ENCODE assay signal across 20 cellular contexts in the genomic region with DNA sequence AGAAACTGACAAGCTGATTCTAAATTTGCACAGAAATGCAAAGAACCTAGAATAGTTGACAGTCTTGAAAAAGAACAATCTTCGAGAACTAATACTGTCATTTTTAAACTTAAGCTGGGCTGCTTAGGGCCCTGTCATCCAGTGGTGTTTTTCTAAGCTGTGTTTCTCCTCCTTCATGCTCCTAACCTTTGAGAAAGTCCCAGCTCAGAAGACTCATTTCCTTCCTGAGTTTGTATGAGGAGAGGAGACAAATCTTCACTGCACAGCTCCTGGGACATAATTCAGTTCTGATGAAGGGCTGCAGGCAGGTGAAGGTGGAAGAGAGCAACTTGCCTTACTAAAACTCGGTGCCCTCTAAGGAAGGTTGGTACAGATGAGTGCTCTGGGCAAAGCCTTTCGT.
DNase-seq lines count a peak whose midpoint lies in the region; ATAC-seq and TF ChIP-seq lines count a peak whose summit lies in the region.
"Had no signal": no experiment of that assay in that cellular context is flagged by ENCODE, and none has a peak within 500 bp of the region (broad histone marks: within the 10 kb centered on the region; RNA-seq: fewer than 3 reads in every experiment).

No MANE protein-coding gene starts in this region.

- BruUV-seq in IMR-90 (replicated peaks; lab: Mats Ljungman, UMichigan): no TSS peak

- no peak overlapping the region for H4K8ac ChIP-seq in IMR-90 (ENCODE audit: low read depth in 2 of 2, low read length in 2 of 2)
- H4K8ac ChIP-seq in mesenchymal stem cell (ENCODE audit: low read length): no peak overlapping the region

- intact Hi-C loops in IMR-90 (cut with micrococcal nuclease): loop anchor here (10.0 kb wide), 1 partner anchor 492 kb away; no protein-coding TSS in a partner anchor

- dilution Hi-C loops in IMR-90 (cut with HindIII; ENCODE audit: low sequenced_read_pairs, unreplicated experiment): no loop called here

- H3K4me3 Mint-ChIP-seq in activated naive CD8-positive, alpha-beta T cell treated with anti-CD3 and anti-CD28 coated beads, Interleukin-2, amount 50 U/mL, for 24 hours: no peak overlapping the region
- H3K4me3 Mint-ChIP-seq in activated naive CD8-positive, alpha-beta T cell treated with anti-CD3 and anti-CD28 coated beads for 36 hours: no peak overlapping the region
- H3K4me3 Mint-ChIP-seq in stimulated activated memory B cell treated with anti-CD40 and anti-IgM and Interleukin-4, amounts not matched to agents 10 μg/mL and 1 μg/mL and 100 μg/mL, for 72 hours: no peak overlapping the region
- H3K4me3 Mint-ChIP-seq: CD4-positive, alpha-beta T cell; HFFc6 had no signal

- no peak for TF ChIP-seq POLR2A in IMR-90 (IDR thresholded peaks at IDR 0.05; ENCODE audit: low read depth, low read length)

- H2BK15ac ChIP-seq in IMR-90 (ENCODE audit: low read depth, low read length): peak overlapping the region; percentile 18; the same call in 1 of the 3 replicates
- H2BK15ac ChIP-seq in mesenchymal stem cell (ENCODE audit: low read depth, poor library complexity, severe bottlenecking): no peak overlapping the region

- no peak overlapping the region for H3K27ac Mint-ChIP-seq in activated naive CD8-positive, alpha-beta T cell treated with anti-CD3 and anti-CD28 coated beads, Interleukin-2, amount 50 U/mL, for 24 hours
- H3K27ac Mint-ChIP-seq in activated naive CD8-positive, alpha-beta T cell treated with anti-CD3 and anti-CD28 coated beads for 36 hours: no peak overlapping the region
- peak overlapping the region; percentile 33 for H3K27ac Mint-ChIP-seq in stimulated activated memory B cell treated with anti-CD40 and anti-IgM and Interleukin-4, amounts not matched to agents 10 μg/mL and 1 μg/mL and 100 μg/mL, for 72 hours
- H3K27ac Mint-ChIP-seq: CD4-positive, alpha-beta T cell; HFFc6 had no signal

- H3K27me3 Mint-ChIP-seq in activated naive CD8-positive, alpha-beta T cell treated with anti-CD3 and anti-CD28 coated beads, Interleukin-2, amount 50 U/mL, for 24 hours: peaks cover 3% of the 10 kb centered on the region
- H3K27me3 Mint-ChIP-seq in activated naive CD8-positive, alpha-beta T cell treated with anti-CD3 and anti-CD28 coated beads for 36 hours: no peaks in the 10 kb centered on the region
- H3K27me3 Mint-ChIP-seq in stimulated activated memory B cell treated with anti-CD40 and anti-IgM and Interleukin-4, amounts not matched to agents 10 μg/mL and 1 μg/mL and 100 μg/mL, for 72 hours: no peaks in the 10 kb centered on the region
- H3K27me3 Mint-ChIP-seq: CD4-positive, alpha-beta T cell had no signal

- H3K79me1 ChIP-seq in IMR-90 (ENCODE audit: low read depth in 1 of 2, low read length in 2 of 2): no peaks in the 10 kb centered on the region
- H3K79me1 ChIP-seq in mesenchymal stem cell (replicated peaks; ENCODE audit: low read length, poor library complexity, severe bottlenecking): no peaks in the 10 kb centered on the region

- H4K5ac ChIP-seq in IMR-90 (ENCODE audit: low read depth, low read length): peak overlapping the region; percentile 42

- in situ Hi-C loops in IMR-90 (cut with MboI; ENCODE audit: low sequenced_read_pairs): no loop called here

- POLR2A ChIA-PET in IMR-90 (lab: Charles Lee; ENCODE audit: unreplicated experiment): no interaction called here

- no peak overlapping the region for H3K4me2 ChIP-seq in IMR-90 (ENCODE audit: low read depth, low read length)
- no peak overlapping the region for H3K4me2 ChIP-seq in mesenchymal stem cell (ENCODE audit: low read length, poor library complexity, severe bottlenecking)

- H3K36me3 ChIP-seq in IMR-90 (ENCODE audit: control insufficient read depth, insufficient read depth, low read length): no peaks in the 10 kb centered on the region
- H3K36me3 ChIP-seq in mesenchymal stem cell (ENCODE audit: control insufficient read depth in 1 of 2, insufficient read depth in 2 of 2, low read depth in 1 of 2, low read length in 2 of 2): no peaks in the 10 kb centered on the region
- H3K36me3 ChIP-seq: BE2C had no signal

- no CpG with 5 or more reads among the region's 3 CpGs for WGBS in IMR-90 (ENCODE audit: extremely low coverage in 2 of 2, insufficient read length in 1 of 2), 2 experiments
- WGBS in mesenchymal stem cell: 95% methylated on average over 3 of the region's 3 CpGs

- no peak overlapping the region for H3K56ac ChIP-seq in IMR-90 (ENCODE audit: extremely low read depth, insufficient read depth, low read length)

- CTCF ChIA-PET in IMR-90 (lab: Yijun Ruan, JAX): interaction anchor here (0.5 to 1.4 kb wide), 2 partner anchors 12 to 13 kb away, joined by 3 read pairs; no protein-coding TSS in a partner anchor

- peak overlapping the region; percentile 51 for H2BK12ac ChIP-seq in mesenchymal stem cell (ENCODE audit: low read length in 2 of 2)

- H3K9me3 ChIP-seq in IMR-90 (ENCODE audit: control insufficient read depth, insufficient read depth, low read length) (peaks cover 4% of the 10 kb centered on the region; the same call in 1 of the 2 replicates), mesenchymal stem cell (ENCODE audit: control insufficient read depth, low read length) (no peaks in the 10 kb centered on the region)
- H3K9me3 ChIP-seq: BE2C had no signal

- H2AFZ ChIP-seq in IMR-90 (replicated peaks; ENCODE audit: low read length, poor library complexity) (peak overlapping the region; percentile 40), mesenchymal stem cell (ENCODE audit: low read depth, low read length) (no peak overlapping the region)

- no peak for TF ChIP-seq RAD21 in IMR-90 (IDR thresholded peaks at IDR 0.05; ENCODE audit: low read length)

- ATAC-seq in activated naive CD8-positive, alpha-beta T cell treated with anti-CD3 and anti-CD28 coated beads, Interleukin-2, amount 50 U/mL, for 24 hours: peak; percentile 47
- no peak for ATAC-seq in IMR-90 (ENCODE audit: low read depth)
- ATAC-seq in stimulated activated memory B cell treated with anti-CD40 and anti-IgM and Interleukin-4, amounts not matched to agents 10 μg/mL and 1 μg/mL and 100 μg/mL, for 72 hours: no peak
- ATAC-seq: HCT116 had no signal

- H3K9me1 ChIP-seq in IMR-90 (ENCODE audit: insufficient read depth, low read length): peaks cover 4% of the 10 kb centered on the region; the same call in 1 of the 2 replicates

- no peak for DNase-seq in activated naive CD8-positive, alpha-beta T cell treated with anti-CD3 and anti-CD28 coated beads, Interleukin-2, amount 50 U/mL, for 24 hours
- DNase-seq in activated naive CD8-positive, alpha-beta T cell treated with anti-CD3 and anti-CD28 coated beads for 36 hours: no peak
- DNase-seq in IMR-90 (no peak), mesenchymal stem cell (no peak), GM19240 (ENCODE audit: insufficient read length, low spot score) (no peak), DMS 273 (lab: John Stamatoyannopoulos, UW; ENCODE audit: unreplicated experiment) (no peak), AML-193 (lab: John Stamatoyannopoulos, UW) (no peak)
- DNase-seq: 8988T; BE2C; Caco-2; CD4-positive, alpha-beta T cell; DMS79 treated with DMSO at 0.1 percent for 48 hours; GF-D8; GOT3; H7; HFFc6 had no signal

- peaks cover 2% of the 10 kb centered on the region for H3K36me3 Mint-ChIP-seq in activated naive CD8-positive, alpha-beta T cell treated with anti-CD3 and anti-CD28 coated beads, Interleukin-2, amount 50 U/mL, for 24 hours (ENCODE audit: low read depth)
- H3K36me3 Mint-ChIP-seq in activated naive CD8-positive, alpha-beta T cell treated with anti-CD3 and anti-CD28 coated beads for 36 hours: peaks cover 14% of the 10 kb centered on the region
- H3K36me3 Mint-ChIP-seq in stimulated activated memory B cell treated with anti-CD40 and anti-IgM and Interleukin-4, amounts not matched to agents 10 μg/mL and 1 μg/mL and 100 μg/mL, for 72 hours: peaks cover 14% of the 10 kb centered on the region

- H2AK9ac ChIP-seq in IMR-90 (replicated peaks; ENCODE audit: low read depth, low read length, poor library complexity): no peak overlapping the region

- H3K18ac ChIP-seq in IMR-90 (ENCODE audit: low read depth, low read length) (peak overlapping the region; percentile 81; the same call in 1 of the 2 replicates), mesenchymal stem cell (ENCODE audit: low read depth in 1 of 2, low read length in 2 of 2) (peak overlapping the region in 1 of 2 experiments; percentile 31)

- H3K23ac ChIP-seq in IMR-90 (ENCODE audit: low read depth, low read length) (peak overlapping the region; percentile 46; the same call in 1 of the 2 replicates), mesenchymal stem cell (ENCODE audit: low read length in 2 of 2) (no peak overlapping the region)

- peaks cover 40% of the 10 kb centered on the region for H3K4me1 Mint-ChIP-seq in activated naive CD8-positive, alpha-beta T cell treated with anti-CD3 and anti-CD28 coated beads, Interleukin-2, amount 50 U/mL, for 24 hours
- peaks cover 16% of the 10 kb centered on the region for H3K4me1 Mint-ChIP-seq in activated naive CD8-positive, alpha-beta T cell treated with anti-CD3 and anti-CD28 coated beads for 36 hours
- peaks cover 48% of the 10 kb centered on the region for H3K4me1 Mint-ChIP-seq in stimulated activated memory B cell treated with anti-CD40 and anti-IgM and Interleukin-4, amounts not matched to agents 10 μg/mL and 1 μg/mL and 100 μg/mL, for 72 hours

- H2AK5ac ChIP-seq in IMR-90 (ENCODE audit: low read depth, low read length) (peak overlapping the region; percentile 74), mesenchymal stem cell (ENCODE audit: low read length, severe bottlenecking) (no peak overlapping the region)

- H3K9ac ChIP-seq in IMR-90 (ENCODE audit: low read depth, low read length) (no peak overlapping the region), mesenchymal stem cell (ENCODE audit: low read length) (no peak overlapping the region)

- H4K91ac ChIP-seq in IMR-90 (ENCODE audit: insufficient read depth, low read depth, low read length) (peak overlapping the region; percentile 25; the same call in 1 of the 2 replicates), mesenchymal stem cell (ENCODE audit: low read length) (peak overlapping the region; percentile 25)

- peak overlapping the region; percentile 74 for H2BK120ac ChIP-seq in IMR-90 (ENCODE audit: low read depth, low read length)
- H2BK120ac ChIP-seq in mesenchymal stem cell (ENCODE audit: low read depth, low read length): no peak overlapping the region

- peaks cover 24% of the 10 kb centered on the region for H3K9me3 Mint-ChIP-seq in activated naive CD8-positive, alpha-beta T cell treated with anti-CD3 and anti-CD28 coated beads, Interleukin-2, amount 50 U/mL, for 24 hours
- peaks cover 13% of the 10 kb centered on the region for H3K9me3 Mint-ChIP-seq in activated naive CD8-positive, alpha-beta T cell treated with anti-CD3 and anti-CD28 coated beads for 36 hours
- H3K9me3 Mint-ChIP-seq in stimulated activated memory B cell treated with anti-CD40 and anti-IgM and Interleukin-4, amounts not matched to agents 10 μg/mL and 1 μg/mL and 100 μg/mL, for 72 hours: peaks cover 18% of the 10 kb centered on the region

- no peaks in the 10 kb centered on the region for H4K20me1 ChIP-seq in IMR-90 (ENCODE audit: insufficient read depth, low read length)

- H3K4me3 ChIP-seq in IMR-90 (ENCODE audit: insufficient read depth, low read depth, low read length) (no peak overlapping the region), mesenchymal stem cell (ENCODE audit: insufficient read depth in 1 of 2, low read depth in 1 of 2, low read length in 2 of 2) (no peak overlapping the region)

- peak overlapping the region; percentile 57 for H3K4ac ChIP-seq in IMR-90 (ENCODE audit: low read depth, low read length)
- H3K4ac ChIP-seq in mesenchymal stem cell (ENCODE audit: low read depth in 1 of 2, low read length in 2 of 2): no peak overlapping the region

- H3K27ac ChIP-seq in IMR-90 (ENCODE audit: insufficient read depth, low read length) (no peak overlapping the region), mesenchymal stem cell (ENCODE audit: low read length, poor library complexity, severe bottlenecking) (no peak overlapping the region)
- H3K27ac ChIP-seq: C4-2B, HL-60 had no signal

- peak overlapping the region; percentile 73; the same call in 1 of the 2 replicates for H2BK20ac ChIP-seq in IMR-90 (ENCODE audit: low read depth, low read length)

- no peak for TF ChIP-seq CTCF in IMR-90 (conservative IDR thresholded peaks at IDR 0.05; ENCODE audit: low read depth, low read length)

- H2BK5ac ChIP-seq in IMR-90 (ENCODE audit: low read depth, low read length, poor library complexity, severe bottlenecking) (no peak overlapping the region), mesenchymal stem cell (ENCODE audit: low read depth, low read length, poor library complexity, severe bottlenecking) (no peak overlapping the region)

- no peaks in the 10 kb centered on the region for H3K27me3 ChIP-seq in IMR-90 (ENCODE audit: control insufficient read depth, insufficient read depth, low read length)
- H3K27me3 ChIP-seq in mesenchymal stem cell (ENCODE audit: control insufficient read depth in 1 of 2, insufficient read depth in 1 of 2, low read length in 2 of 2): no peaks in the 10 kb centered on the region
- H3K27me3 ChIP-seq: BE2C had no signal

- H3K4me1 ChIP-seq in IMR-90 (ENCODE audit: control insufficient read depth, insufficient read depth, low read length) (peaks cover 11% of the 10 kb centered on the region), mesenchymal stem cell (ENCODE audit: control insufficient read depth, insufficient read depth, low read depth, low read length) (peaks cover 6% of the 10 kb centered on the region)
- H3K4me1 ChIP-seq: BE2C had no signal

- H3K14ac ChIP-seq in IMR-90 (replicated peaks; ENCODE audit: low read depth, low read length) (no peak overlapping the region; the same call in 1 of the 2 replicates), mesenchymal stem cell (ENCODE audit: low read length in 2 of 2) (no peak overlapping the region)
